Comparison of ENCODE assay signal across 14 cellular contexts in the genomic region with DNA sequence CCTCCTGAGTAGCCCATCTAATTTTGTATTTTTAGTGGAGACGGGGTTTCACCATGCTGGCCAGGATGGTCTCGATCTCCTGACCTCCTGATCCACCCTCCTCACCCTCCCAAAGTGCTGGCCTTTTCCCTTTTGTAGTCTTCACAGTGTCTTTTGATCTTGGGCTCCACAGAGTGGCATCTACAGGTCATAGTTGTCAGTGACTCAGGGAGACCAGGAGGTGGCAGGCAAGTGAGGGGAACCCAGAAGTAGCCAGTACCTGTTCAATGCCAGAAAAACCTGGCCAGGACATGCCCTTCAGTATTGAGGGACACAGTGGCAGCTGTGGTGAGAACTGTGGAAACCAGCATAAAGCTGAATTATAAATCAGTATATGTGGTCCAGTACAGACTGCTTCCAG. TPM values are rescaled to one million over a fixed set of nuclear protein-coding genes. Genes with fewer than 3 reads are reported as not detected.
DNase-seq lines count a peak whose midpoint lies in the region; ATAC-seq and TF ChIP-seq lines count a peak whose summit lies in the region.
"Had no signal": no experiment of that assay in that cellular context is flagged by ENCODE, and none has a peak within 500 bp of the region (broad histone marks: within the 10 kb centered on the region; RNA-seq: fewer than 3 reads in every experiment).

No MANE protein-coding gene starts in this region.

- H3K27ac Mint-ChIP-seq in activated CD4-positive, alpha-beta T cell treated with anti-CD3 and anti-CD28 coated beads for 36 hours, result no peak overlapping the region
- no peak overlapping the region for H3K27ac Mint-ChIP-seq in activated T-cell treated with anti-CD3 and anti-CD28 coated beads, Interleukin-2, amount 50 U/mL, for 24 hours
- H3K27ac Mint-ChIP-seq: activated T-helper 17 cell treated with anti-CD3 and anti-CD28 coated beads, Interleukin-2, amount 50 U/mL, for 72 hours; T-cell had no signal

- H3K4me3 Mint-ChIP-seq in activated CD4-positive, alpha-beta T cell treated with anti-CD3 and anti-CD28 coated beads for 36 hours, result no peak overlapping the region
- no peak overlapping the region for H3K4me3 Mint-ChIP-seq in activated T-cell treated with anti-CD3 and anti-CD28 coated beads, Interleukin-2, amount 50 U/mL, for 24 hours
- H3K4me3 Mint-ChIP-seq: activated T-helper 17 cell treated with anti-CD3 and anti-CD28 coated beads, Interleukin-2, amount 50 U/mL, for 72 hours; T-cell had no signal

- H3K9me3 ChIP-seq in Karpas-422 (ENCODE audit: low read length), result no peaks in the 10 kb centered on the region
- no peaks in the 10 kb centered on the region for H3K9me3 ChIP-seq in mucosa of descending colon

- no peaks in the 10 kb centered on the region for H3K27me3 ChIP-seq in Karpas-422 (ENCODE audit: low read length)

- H3K9me3 Mint-ChIP-seq in activated CD4-positive, alpha-beta T cell treated with anti-CD3 and anti-CD28 coated beads for 36 hours (ENCODE audit: low read depth), result no peaks in the 10 kb centered on the region
- H3K9me3 Mint-ChIP-seq in activated T-cell treated with anti-CD3 and anti-CD28 coated beads, Interleukin-2, amount 50 U/mL, for 24 hours, result no peaks in the 10 kb centered on the region

- no peak overlapping the region for H3K9ac ChIP-seq in Karpas-422 (ENCODE audit: low read length)

- POLR2A ChIA-PET in activated CD4-positive, alpha-beta T cell treated with anti-CD3 and anti-CD28 coated beads for 36 hours (lab: Charles Lee), result no interaction called here

- no peaks in the 10 kb centered on the region for H4K20me1 ChIP-seq in Karpas-422 (ENCODE audit: insufficient read depth, low read depth, low read length)

- no peak overlapping the region for H2AFZ ChIP-seq in Karpas-422 (ENCODE audit: low read length)

- H3K4me1 ChIP-seq in Karpas-422 (ENCODE audit: low read length) (no peaks in the 10 kb centered on the region), mucosa of descending colon (ENCODE audit: low read depth) (no peaks in the 10 kb centered on the region)

- no peak overlapping the region for H3K4me2 ChIP-seq in Karpas-422 (ENCODE audit: low read depth, low read length, poor library complexity, severe bottlenecking)

- H3K27ac ChIP-seq in Karpas-422 (ENCODE audit: low read length), result no peak overlapping the region
- H3K27ac ChIP-seq in VCaP, result no peak overlapping the region

- H3K9me2 ChIP-seq in Karpas-422 (replicated peaks; ENCODE audit: insufficient read depth, low read length), result no peaks in the 10 kb centered on the region

- peak; percentile 44 for ATAC-seq in activated CD4-positive, alpha-beta T cell treated with anti-CD3 and anti-CD28 coated beads for 36 hours
- ATAC-seq in mucosa of descending colon (peak; percentile 42), HG03378 (IDR thresholded peaks at IDR 0.05; ENCODE audit: unreplicated experiment) (no peak)
- ATAC-seq: activated T-helper 17 cell treated with anti-CD3 and anti-CD28 coated beads, Interleukin-2, amount 50 U/mL, for 72 hours; T-cell had no signal

- CTCF ChIA-PET in activated CD4-positive, alpha-beta T cell treated with anti-CD3 and anti-CD28 coated beads for 36 hours (lab: Charles Lee), result interaction anchor here (0.9 kb wide), 1 partner anchor 33 kb away, joined by 3 read pairs; no protein-coding TSS in a partner anchor

- H3K79me2 ChIP-seq in Karpas-422 (ENCODE audit: low read length), result no peaks in the 10 kb centered on the region

- intact Hi-C loops in activated CD4-positive, alpha-beta T cell treated with anti-CD3 and anti-CD28 coated beads for 36 hours (cut with DNase I, micrococcal nuclease), result no loop called here
- intact Hi-C loops in mucosa of descending colon (cut with DNase I, micrococcal nuclease), result no loop called here

- H3K36me3 ChIP-seq in Karpas-422 (ENCODE audit: insufficient read depth, low read length) (no peaks in the 10 kb centered on the region), mucosa of descending colon (ENCODE audit: low read depth) (no peaks in the 10 kb centered on the region)

- no peaks in the 10 kb centered on the region for H3K36me3 Mint-ChIP-seq in activated CD4-positive, alpha-beta T cell treated with anti-CD3 and anti-CD28 coated beads for 36 hours (ENCODE audit: low read depth)
- no peaks in the 10 kb centered on the region for H3K36me3 Mint-ChIP-seq in activated T-cell treated with anti-CD3 and anti-CD28 coated beads, Interleukin-2, amount 50 U/mL, for 24 hours (ENCODE audit: low read depth)
- H3K36me3 Mint-ChIP-seq: T-cell had no signal

- no peaks in the 10 kb centered on the region for H3K4me1 Mint-ChIP-seq in activated CD4-positive, alpha-beta T cell treated with anti-CD3 and anti-CD28 coated beads for 36 hours
- H3K4me1 Mint-ChIP-seq in activated T-cell treated with anti-CD3 and anti-CD28 coated beads, Interleukin-2, amount 50 U/mL, for 24 hours (ENCODE audit: low read depth), result no peaks in the 10 kb centered on the region
- H3K4me1 Mint-ChIP-seq: activated T-helper 17 cell treated with anti-CD3 and anti-CD28 coated beads, Interleukin-2, amount 50 U/mL, for 72 hours; T-cell had no signal

- TF ChIP-seq CTCF in VCaP (conservative IDR thresholded peaks at IDR 0.05), result peak; percentile 60
- no peak for TF ChIP-seq CTCF in mucosa of descending colon (IDR thresholded peaks at IDR 0.05)

- peak; percentile 24 for DNase-seq in activated CD4-positive, alpha-beta T cell treated with anti-CD3 and anti-CD28 coated beads for 36 hours
- DNase-seq in activated CD4-positive, alpha-beta T cell treated with anti-CD3 and anti-CD28 coated beads for 48 hours, result no peak
- DNase-seq in Karpas-422, result peak; percentile 53
- DNase-seq in mucosa of descending colon, result no peak
- no peak for DNase-seq in nucleus accumbens (lab: John Stamatoyannopoulos, UW)
- no peak for DNase-seq in activated T-cell treated with anti-CD3 and anti-CD28 coated beads, Interleukin-2, amount 50 U/mL, for 24 hours
- DNase-seq: activated CD4-positive, alpha-beta T cell treated with anti-CD3 and anti-CD28 coated beads, Interleukin-2, amount 50 U/mL, for 1 hour; NCI-H1417 treated with DMSO at 0.1 percent for 48 hours; NCI-H774; stimulated activated CD4-positive, alpha-beta T cell treated with anti-CD3 and anti-CD28 coated beads, Interleukin-1b, Interleukin-23, amount 100 ng/mL, for 48 hours; T-cell had no signal

- peaks cover 63% of the 10 kb centered on the region for H3K27me3 Mint-ChIP-seq in activated CD4-positive, alpha-beta T cell treated with anti-CD3 and anti-CD28 coated beads for 36 hours
- peaks cover 75% of the 10 kb centered on the region for H3K27me3 Mint-ChIP-seq in activated T-cell treated with anti-CD3 and anti-CD28 coated beads, Interleukin-2, amount 50 U/mL, for 24 hours

- H3K4me3 ChIP-seq in Karpas-422 (ENCODE audit: low read length) (no peak overlapping the region), mucosa of descending colon (no peak overlapping the region)

RNA-seq across cellular contexts. Expression of a gene that starts 19.6 kb away (rescaled TPM):
- total RNA-seq in activated CD4-positive, alpha-beta T cell treated with anti-CD3 and anti-CD28 coated beads for 36 hours, result 10 to 100 TPM; 32.6 to 38.1 TPM
- total RNA-seq in Karpas-422 (2014; rRNA removed; shearing (Covaris generic); ENCODE audit: low replicate concordance), result 71.3 and 78.2 TPM in 2 replicates
- 10 to 100 TPM; 34.9 to 66.8 (median 35.1) TPM for total RNA-seq in mucosa of descending colon

RNA-seq across cellular contexts. Expression of a gene that starts 37.9 kb away (rescaled TPM):
- 10 to 100 TPM; 16.5 to 17.5 TPM for total RNA-seq in activated CD4-positive, alpha-beta T cell treated with anti-CD3 and anti-CD28 coated beads for 36 hours
- total RNA-seq in Karpas-422 (2014; rRNA removed; shearing (Covaris generic); ENCODE audit: low replicate concordance), result 16.2 and 22.1 TPM in 2 replicates
- 10 to 100 TPM in 2 of 3 donors, 1 to 10 TPM in 1; 9.5 to 16.2 (median 10.4) TPM for total RNA-seq in mucosa of descending colon

Comparison
In these comparisons a context has a peak if more than half of its experiments do, and no peak if none do; other contexts are left out.
1. DNase-seq: peak in activated CD4-positive, alpha-beta T cell treated with anti-CD3 and anti-CD28 coated beads for 36 hours (single experiment) and Karpas-422 (single experiment); none in activated CD4-positive, alpha-beta T cell treated with anti-CD3 and anti-CD28 coated beads for 48 hours (single experiment), mucosa of descending colon (0 of 3), nucleus accumbens (0 of 56) and activated T-cell treated with anti-CD3 and anti-CD28 coated beads, Interleukin-2, amount 50 U/mL, for 24 hours (single experiment).